ENCODE assay signal across 23 cellular contexts in the genomic region with DNA sequence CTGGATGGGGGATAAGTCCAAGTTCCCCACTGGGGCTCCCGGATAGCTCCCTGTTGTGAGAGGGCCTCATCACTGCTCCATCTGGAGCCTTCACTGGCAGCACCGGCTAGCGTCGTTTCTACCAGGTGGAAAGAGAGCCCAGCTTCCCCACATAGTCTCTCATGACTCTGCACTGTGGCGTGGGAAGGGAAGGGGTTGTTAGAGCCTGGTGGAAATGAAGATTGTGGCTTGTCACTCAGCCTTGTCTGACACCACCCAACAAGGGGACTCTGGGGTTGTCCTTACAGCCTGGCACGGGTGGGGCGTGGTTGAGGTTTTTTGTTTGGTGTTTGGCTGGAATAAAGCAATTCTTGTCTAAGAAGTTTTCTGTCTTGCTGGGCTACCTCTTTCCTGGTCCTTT.
DNase-seq lines count a peak whose midpoint lies in the region; ATAC-seq and TF ChIP-seq lines count a peak whose summit lies in the region.
"Had no signal": no experiment of that assay in that cellular context is flagged by ENCODE, and none has a peak within 500 bp of the region (broad histone marks: within the 10 kb centered on the region; RNA-seq: fewer than 3 reads in every experiment).

No MANE protein-coding gene starts in this region.

- no peak overlapping the region for H2BK120ac ChIP-seq in neuronal stem cell (ENCODE audit: low read depth, low read length)

- H3K4me1 ChIP-seq in CD4-positive, CD25-positive, alpha-beta regulatory T cell (ENCODE audit: control insufficient read depth, insufficient read depth, low read length, poor library complexity, severe bottlenecking): peaks cover 19% of the 10 kb centered on the region
- H3K4me1 ChIP-seq in GM23338 (ENCODE audit: insufficient read depth) (no peaks in the 10 kb centered on the region), neuronal stem cell (ENCODE audit: control insufficient read depth in 2 of 2, insufficient read depth in 1 of 2, low read depth in 1 of 2, low read length in 2 of 2) (peaks cover 8 to 9% of the 10 kb centered on the region in 2 donors)
- H3K4me1 ChIP-seq: pancreas, SJSA1 had no signal

- no peak overlapping the region for H3K4me3 ChIP-seq in CD4-positive, CD25-positive, alpha-beta regulatory T cell (ENCODE audit: low read depth, low read length)
- H3K4me3 ChIP-seq in GM23338: no peak overlapping the region
- H3K4me3 ChIP-seq in neuronal stem cell (ENCODE audit: low read length in 2 of 2): no peak overlapping the region
- H3K4me3 ChIP-seq: adrenal gland, pancreas, SJSA1, spleen had no signal

- H3K27ac ChIP-seq in CD4-positive, CD25-positive, alpha-beta regulatory T cell (ENCODE audit: insufficient read depth, low read length, poor library complexity, severe bottlenecking): no peak overlapping the region
- H3K27ac ChIP-seq in GM23338 (ENCODE audit: low read depth) (no peak overlapping the region), neuronal stem cell (replicated peaks; ENCODE audit: low read length) (no peak overlapping the region)
- H3K27ac ChIP-seq: adrenal gland, pancreas, SJSA1, spleen had no signal

- H3K27me3 Mint-ChIP-seq in CD4-positive, CD25-positive, alpha-beta regulatory T cell: no peaks in the 10 kb centered on the region
- H3K27me3 Mint-ChIP-seq in GM23338 (ENCODE audit: insufficient read depth, low read depth, poor library complexity): peaks cover 8% of the 10 kb centered on the region
- no peaks in the 10 kb centered on the region for H3K27me3 Mint-ChIP-seq in activated CD4-positive, alpha-beta memory T cell treated with anti-CD3 and anti-CD28 coated beads, Interleukin-2, amount 10 ng/mL, durations not matched to agents 7 days and 5 days
- H3K27me3 Mint-ChIP-seq: activated CD4-positive, alpha-beta memory T cell treated with anti-CD3 and anti-CD28 coated beads for 36 hours; B cell had no signal

- no peaks in the 10 kb centered on the region for H3F3A ChIP-seq in GM23338 (replicated peaks; ENCODE audit: low read depth)

- H4K8ac ChIP-seq in neuronal stem cell (ENCODE audit: low read depth, low read length): no peak overlapping the region

- H3K4ac ChIP-seq in neuronal stem cell (ENCODE audit: low read length): no peak overlapping the region

- H3K79me2 ChIP-seq in GM23338 (replicated peaks; ENCODE audit: insufficient read depth): no peaks in the 10 kb centered on the region

- no peak overlapping the region for H3K4me3 Mint-ChIP-seq in CD4-positive, CD25-positive, alpha-beta regulatory T cell
- no peak overlapping the region for H3K4me3 Mint-ChIP-seq in GM23338
- no peak overlapping the region for H3K4me3 Mint-ChIP-seq in activated CD4-positive, alpha-beta memory T cell treated with anti-CD3 and anti-CD28 coated beads, Interleukin-2, amount 10 ng/mL, durations not matched to agents 7 days and 5 days
- H3K4me3 Mint-ChIP-seq: activated CD4-positive, alpha-beta memory T cell treated with anti-CD3 and anti-CD28 coated beads for 36 hours; B cell had no signal

- POLR2A ChIA-PET in activated CD4-positive, alpha-beta memory T cell treated with anti-CD3 and anti-CD28 coated beads, Interleukin-2, amount 10 ng/mL, durations not matched to agents 7 days and 5 days (lab: Charles Lee): interaction anchor here (1.0 to 1.2 kb wide), 2 partner anchors 15 to 59 kb away, joined by 3 read pairs; no protein-coding TSS in a partner anchor

- H3K27me3 ChIP-seq in CD4-positive, CD25-positive, alpha-beta regulatory T cell (ENCODE audit: control insufficient read depth, insufficient read depth, low read length): no peaks in the 10 kb centered on the region
- H3K27me3 ChIP-seq in GM23338 (ENCODE audit: insufficient read depth) (no peaks in the 10 kb centered on the region), neuronal stem cell (ENCODE audit: control insufficient read depth in 3 of 3, insufficient read depth in 3 of 3, low read depth in 1 of 3, low read length in 3 of 3) (no peaks in the 10 kb centered on the region)
- H3K27me3 ChIP-seq: adrenal gland, pancreas, SJSA1, spleen had no signal

- no peak overlapping the region for H2BK5ac ChIP-seq in neuronal stem cell (ENCODE audit: low read length)

- WGBS in neuronal stem cell (ENCODE audit: extremely low coverage in 2 of 2, insufficient read length in 2 of 2, insufficient replicate concordance in 1 of 2), 2 donors: no CpG with 5 or more reads among the region's 7 CpGs

- no peak overlapping the region for H2BK12ac ChIP-seq in neuronal stem cell (ENCODE audit: low read length)

- H2AFZ ChIP-seq in GM23338: no peak overlapping the region
- H2AFZ ChIP-seq in neuronal stem cell (ENCODE audit: low read length): peak overlapping the region; percentile 58

- no peaks in the 10 kb centered on the region for H3K9me3 Mint-ChIP-seq in CD4-positive, CD25-positive, alpha-beta regulatory T cell
- H3K9me3 Mint-ChIP-seq in GM23338: no peaks in the 10 kb centered on the region
- no peaks in the 10 kb centered on the region for H3K9me3 Mint-ChIP-seq in activated CD4-positive, alpha-beta memory T cell treated with anti-CD3 and anti-CD28 coated beads, Interleukin-2, amount 10 ng/mL, durations not matched to agents 7 days and 5 days
- H3K9me3 Mint-ChIP-seq: activated CD4-positive, alpha-beta memory T cell treated with anti-CD3 and anti-CD28 coated beads for 36 hours; activated T-helper 2 cell treated with anti-CD3 and anti-CD28 coated beads, Interferon-gamma antibody, Interleukin-2, Interleukin-4, amounts not matched to agents 10 μg/mL and 5 μg/mL and 100 μg/mL, durations not matched to agents 14 hours and 24 hours and 36 hours had no signal

- no peak overlapping the region for H2BK15ac ChIP-seq in neuronal stem cell (ENCODE audit: low read length)

- no peak overlapping the region for H3K14ac ChIP-seq in neuronal stem cell (ENCODE audit: low read length)

- H3K23ac ChIP-seq in neuronal stem cell (ENCODE audit: low read depth, low read length, poor library complexity): no peak overlapping the region

- H3K36me3 Mint-ChIP-seq in CD4-positive, CD25-positive, alpha-beta regulatory T cell: peaks cover 15% of the 10 kb centered on the region
- no peaks in the 10 kb centered on the region for H3K36me3 Mint-ChIP-seq in GM23338 (ENCODE audit: low read depth)
- H3K36me3 Mint-ChIP-seq in activated CD4-positive, alpha-beta memory T cell treated with anti-CD3 and anti-CD28 coated beads, Interleukin-2, amount 10 ng/mL, durations not matched to agents 7 days and 5 days (ENCODE audit: low read depth): peaks cover 19% of the 10 kb centered on the region

- no peak for ATAC-seq in CD4-positive, CD25-positive, alpha-beta regulatory T cell (ENCODE audit: low read depth in 2 of 2)
- ATAC-seq in GM23338 (peak; percentile 62), GM21717 (IDR thresholded peaks at IDR 0.05; ENCODE audit: unreplicated experiment) (no peak)
- ATAC-seq: pancreas had no signal

- no peak overlapping the region for H3K9ac ChIP-seq in neuronal stem cell (ENCODE audit: low read depth, low read length, poor library complexity)

- no peak overlapping the region for H3K4me2 ChIP-seq in GM23338
- H3K4me2 ChIP-seq in neuronal stem cell (ENCODE audit: insufficient read depth, low read length, poor library complexity, severe bottlenecking): no peak overlapping the region

- TF ChIP-seq CTCF in GM23338 (conservative IDR thresholded peaks at IDR 0.05; ENCODE audit: low read depth in 2 of 2): no peak

- H3K79me1 ChIP-seq in neuronal stem cell (ENCODE audit: low read depth, low read length): no peaks in the 10 kb centered on the region

- H2AK5ac ChIP-seq in neuronal stem cell (ENCODE audit: low read depth, low read length): no peak overlapping the region

- no peak overlapping the region for H3K18ac ChIP-seq in neuronal stem cell (ENCODE audit: low read length)

- H3K27ac Mint-ChIP-seq in CD4-positive, CD25-positive, alpha-beta regulatory T cell: peak overlapping the region in 2 of 3 donors; percentile 37 to 79
- H3K27ac Mint-ChIP-seq in GM23338: 0 out of 2 replicates have a peak overlapping the region, but pooled peaks have one; percentile 49
- no peak overlapping the region for H3K27ac Mint-ChIP-seq in activated CD4-positive, alpha-beta memory T cell treated with anti-CD3 and anti-CD28 coated beads, Interleukin-2, amount 10 ng/mL, durations not matched to agents 7 days and 5 days
- H3K27ac Mint-ChIP-seq: activated CD4-positive, alpha-beta memory T cell treated with anti-CD3 and anti-CD28 coated beads for 36 hours; activated T-helper 2 cell treated with anti-CD3 and anti-CD28 coated beads, Interferon-gamma antibody, Interleukin-2, Interleukin-4, amounts not matched to agents 10 μg/mL and 5 μg/mL and 100 μg/mL, durations not matched to agents 14 hours and 24 hours and 36 hours; B cell had no signal

- no peaks in the 10 kb centered on the region for H3K9me2 ChIP-seq in GM23338 (ENCODE audit: insufficient read depth)

- H4K91ac ChIP-seq in neuronal stem cell (ENCODE audit: low read depth, low read length, poor library complexity): no peak overlapping the region

- H3K9me3 ChIP-seq in CD4-positive, CD25-positive, alpha-beta regulatory T cell (ENCODE audit: control insufficient read depth in 2 of 2, low read length in 2 of 2): no peaks in the 10 kb centered on the region
- no peaks in the 10 kb centered on the region for H3K9me3 ChIP-seq in neuronal stem cell (replicated peaks in 1 of 2; ENCODE audit: control insufficient read depth in 2 of 2, insufficient read depth in 1 of 2, low read depth in 1 of 2, low read length in 2 of 2)
- H3K9me3 ChIP-seq: adrenal gland, pancreas, SJSA1, spleen had no signal

- no peaks in the 10 kb centered on the region for H4K20me1 ChIP-seq in GM23338 (replicated peaks; ENCODE audit: insufficient read depth)

- H3K36me3 ChIP-seq in CD4-positive, CD25-positive, alpha-beta regulatory T cell (ENCODE audit: control insufficient read depth, insufficient read depth, low read length): peaks cover 11% of the 10 kb centered on the region
- H3K36me3 ChIP-seq in GM23338 (ENCODE audit: insufficient read depth): no peaks in the 10 kb centered on the region
- H3K36me3 ChIP-seq in neuronal stem cell (replicated peaks in 1 of 2; ENCODE audit: control insufficient read depth in 2 of 2, insufficient read depth in 2 of 2, low read length in 2 of 2): no peaks in the 10 kb centered on the region
- H3K36me3 ChIP-seq: adrenal gland, pancreas, SJSA1 had no signal

- CTCF ChIA-PET in activated CD4-positive, alpha-beta memory T cell treated with anti-CD3 and anti-CD28 coated beads, Interleukin-2, amount 10 ng/mL, durations not matched to agents 7 days and 5 days (lab: Charles Lee): interaction anchor here (0.7 to 2.5 kb wide), 4 partner anchors 16 to 119 kb away, joined by 3 to 13 read pairs (median 8); a partner anchor contains a TSS

- peak in 1 of 3 donors; percentile 7 for DNase-seq in CD4-positive, CD25-positive, alpha-beta regulatory T cell
- no peak for DNase-seq in GM23338 (ENCODE audit: low spot score)
- peak; percentile 26 for DNase-seq in cerebellum (ENCODE audit: low spot score)
- DNase-seq in neuronal stem cell (ENCODE audit: low spot score): no peak
- no peak for DNase-seq in NCI-H774 (lab: John Stamatoyannopoulos, UW)
- DNase-seq in activated CD4-positive, alpha-beta memory T cell treated with anti-CD3 and anti-CD28 coated beads, Interleukin-2, amount 10 ng/mL, durations not matched to agents 7 days and 5 days: no peak
- no peak for DNase-seq in pons (ENCODE audit: low spot score)
- DNase-seq: activated CD4-positive, alpha-beta memory T cell treated with anti-CD3 and anti-CD28 coated beads for 36 hours; adrenal gland; cerebellar nuclear complex; DMS 273 treated with DMSO at 0.1 percent for 48 hours; GOT3; NCI-H1092; NCI-H2081 treated with DMSO at 0.1 percent for 48 hours; NCI-H526; pancreas; spleen; T-helper 9 cell; trophoblast cell had no signal

- H3K4me1 Mint-ChIP-seq in CD4-positive, CD25-positive, alpha-beta regulatory T cell: peaks cover 14 to 40% (median 26%) of the 10 kb centered on the region in 4 donors
- peaks cover 7% of the 10 kb centered on the region; the same call in 2 of the 3 replicates for H3K4me1 Mint-ChIP-seq in GM23338
- H3K4me1 Mint-ChIP-seq in activated CD4-positive, alpha-beta memory T cell treated with anti-CD3 and anti-CD28 coated beads, Interleukin-2, amount 10 ng/mL, durations not matched to agents 7 days and 5 days: peaks cover 36% of the 10 kb centered on the region
